12 cellular contexts compared by ENCODE assay signal in genomic region chr17:82214012-82214628, GRCh38. TPM values are rescaled to one million over a fixed set of nuclear protein-coding genes. Genes with fewer than 3 reads are reported as not detected.
A peak's percentile ranks its signal among the peaks of the same experiment; 100 is the strongest.
DNase-seq lines count a peak whose midpoint lies in the region; ATAC-seq, FAIRE-seq and TF ChIP-seq lines count a peak whose summit lies in the region.
"Had no signal": no experiment of that assay in that cellular context is flagged by ENCODE, and none has a peak within 500 bp of the region (broad histone marks: within the 10 kb centered on the region; RNA-seq: fewer than 3 reads in every experiment).

No MANE protein-coding gene starts in this region.

- H3K27ac Mint-ChIP-seq in stimulated activated naive CD8-positive, alpha-beta T cell treated with anti-CD3 and anti-CD28 coated beads, Interleukin-15, Interleukin-2, amounts not matched to agents 100 ng/mL and 50 ng/mL, for 24 hours, result no peak overlapping the region
- H3K27ac Mint-ChIP-seq in T-helper 17 cell, result peak overlapping the region; percentile 83

- no peaks in the 10 kb centered on the region for H3K36me3 Mint-ChIP-seq in stimulated activated naive CD8-positive, alpha-beta T cell treated with anti-CD3 and anti-CD28 coated beads, Interleukin-15, Interleukin-2, amounts not matched to agents 100 ng/mL and 50 ng/mL, for 24 hours (ENCODE audit: low read depth)
- H3K36me3 Mint-ChIP-seq in T-helper 17 cell (ENCODE audit: low read depth), result no peaks in the 10 kb centered on the region

- H3K9ac ChIP-seq in HepG2 (ENCODE audit: insufficient read depth, low read depth, low read length), result no peak overlapping the region

- POLR2A ChIA-PET in HepG2 (lab: Yijun Ruan, JAX), result interaction anchor here (0.9 to 11.8 kb wide), 5 partner anchors 8 to 79 kb away, joined by 3 to 117 read pairs (median 29); partner anchors contain the start of gene SLC16A3

- in situ Hi-C loops in HepG2 (cut with HindIII; ENCODE audit: extremely low pct_ligation_motif_present, low pct_unique_long_range_greater_than_20kb) (no loop called here), gastrocnemius medialis (cut with MboI; ENCODE audit: low sequenced_read_pairs in 4 of 4) (no loop called here)

- H4K20me1 ChIP-seq in HepG2 (ENCODE audit: insufficient read depth, low read length) (no peaks in the 10 kb centered on the region), hepatocyte (ENCODE audit: insufficient read depth, poor library complexity, severe bottlenecking) (no peaks in the 10 kb centered on the region)

- H2AFZ ChIP-seq in HepG2 (ENCODE audit: low read length), result no peak overlapping the region
- no peak overlapping the region for H2AFZ ChIP-seq in hepatocyte

- H3K27me3 ChIP-seq in HepG2 (ENCODE audit: control insufficient read depth in 1 of 2, insufficient read depth in 2 of 2, low read length in 2 of 2), result no peaks in the 10 kb centered on the region
- H3K27me3 ChIP-seq in gastrocnemius medialis, result no peaks in the 10 kb centered on the region
- no peaks in the 10 kb centered on the region for H3K27me3 ChIP-seq in hepatocyte
- H3K27me3 ChIP-seq: dorsolateral prefrontal cortex, pancreas had no signal

- H3K79me2 ChIP-seq in HepG2 (ENCODE audit: insufficient read depth, low read length) (peaks cover 6% of the 10 kb centered on the region), hepatocyte (peaks cover 9% of the 10 kb centered on the region)

- intact Hi-C loops in HepG2 (cut with micrococcal nuclease; ENCODE audit: unreplicated experiment), result no loop called here
- intact Hi-C loops in gastrocnemius medialis (cut with DNase I; ENCODE audit: low total_unique reads), result no loop called here

- whole genome bisulfite sequencing in HepG2 (ENCODE audit: low lambda C conversion rate), result 73% methylated on average over 5 of the region's 11 CpGs
- WGBS in hepatocyte (ENCODE audit: low lambda C conversion rate, missing lambda C conversion rate), result 95% methylated on average over 11 of the region's 11 CpGs

- TF ChIP-seq CTCF in HepG2 (CRISPR knock-in tag; IDR thresholded peaks at IDR 0.05) (no peak), gastrocnemius medialis (IDR thresholded peaks at IDR 0.05 in 4 of 5, conservative IDR thresholded peaks at IDR 0.05 in 1 of 5) (no peak), hepatocyte (IDR thresholded peaks at IDR 0.05; ENCODE audit: poor library complexity) (no peak)

- no peak for ATAC-seq in stimulated activated naive CD8-positive, alpha-beta T cell treated with anti-CD3 and anti-CD28 coated beads, Interleukin-15, Interleukin-2, amounts not matched to agents 100 U/mL and 50 U/mL, for 24 hours
- ATAC-seq in T-helper 17 cell (no peak), HepG2 (no peak), HG03521 (IDR thresholded peaks at IDR 0.05; ENCODE audit: unreplicated experiment) (no peak), gastrocnemius medialis (no peak)
- ATAC-seq: left colon had no signal

- no TSS peak for BruUV-seq in HepG2 (replicated peaks; lab: Mats Ljungman, UMichigan)

- H3K9me3 ChIP-seq in T-helper 17 cell (ENCODE audit: control insufficient read depth, low read length, poor library complexity, severe bottlenecking), result no peaks in the 10 kb centered on the region
- no peaks in the 10 kb centered on the region for H3K9me3 ChIP-seq in HepG2 (ENCODE audit: low read length)
- no peaks in the 10 kb centered on the region for H3K9me3 ChIP-seq in gastrocnemius medialis
- H3K9me3 ChIP-seq in hepatocyte (ENCODE audit: low read depth), result no peaks in the 10 kb centered on the region
- H3K9me3 ChIP-seq: pancreas had no signal

- H3K4me1 ChIP-seq in HepG2 (ENCODE audit: insufficient read depth, low read length), result peaks cover 70% of the 10 kb centered on the region
- H3K4me1 ChIP-seq in gastrocnemius medialis, result peaks cover 19 to 21% of the 10 kb centered on the region in 2 donors
- H3K4me1 ChIP-seq in hepatocyte (ENCODE audit: insufficient read depth), result peaks cover 7% of the 10 kb centered on the region

- FAIRE-seq in HepG2 (lab: Jason Lieb, UNC), result no peak
- FAIRE-seq: frontal cortex, pancreas had no signal

- no peaks in the 10 kb centered on the region for H3K9me2 ChIP-seq in hepatocyte (replicated peaks; ENCODE audit: insufficient read depth)

- no peak for DNase-seq in stimulated activated naive CD8-positive, alpha-beta T cell treated with anti-CD3 and anti-CD28 coated beads, Interleukin-15, Interleukin-2, amounts not matched to agents 100 U/mL and 50 U/mL, for 24 hours
- DNase-seq in T-helper 17 cell (no peak), HepG2 (ENCODE audit: low spot score) (no peak), inferior parietal cortex (ENCODE audit: extremely low spot score) (no peak), gastrocnemius medialis (no peak), hepatocyte (ENCODE audit: low spot score) (no peak)

- no peaks in the 10 kb centered on the region for H3K27me3 Mint-ChIP-seq in stimulated activated naive CD8-positive, alpha-beta T cell treated with anti-CD3 and anti-CD28 coated beads, Interleukin-15, Interleukin-2, amounts not matched to agents 100 ng/mL and 50 ng/mL, for 24 hours
- no peaks in the 10 kb centered on the region for H3K27me3 Mint-ChIP-seq in T-helper 17 cell

- no peaks in the 10 kb centered on the region for H3K9me3 Mint-ChIP-seq in stimulated activated naive CD8-positive, alpha-beta T cell treated with anti-CD3 and anti-CD28 coated beads, Interleukin-15, Interleukin-2, amounts not matched to agents 100 ng/mL and 50 ng/mL, for 24 hours

- no peak for TF ChIP-seq RAD21 in HepG2 (CRISPR knock-in tag; IDR thresholded peaks at IDR 0.05)

- TF ChIP-seq EP300 in HepG2 (IDR thresholded peaks at IDR 0.05; ENCODE audit: low read depth in 2 of 2, low read length in 2 of 2) (no peak), HepG2 (CRISPR knock-in tag; IDR thresholded peaks at IDR 0.05; ENCODE audit: borderline replicate concordance) (no peak)

- H3K36me3 ChIP-seq in HepG2 (replicated peaks in 1 of 2; ENCODE audit: control insufficient read depth in 1 of 2, insufficient read depth in 2 of 2, low read length in 2 of 2), result no peaks in the 10 kb centered on the region
- H3K36me3 ChIP-seq in gastrocnemius medialis, result no peaks in the 10 kb centered on the region
- H3K36me3 ChIP-seq in hepatocyte (replicated peaks; ENCODE audit: insufficient read depth, low read depth), result no peaks in the 10 kb centered on the region
- H3K36me3 ChIP-seq: pancreas had no signal

- H3K4me3 ChIP-seq in HepG2 (replicated peaks in 1 of 3; ENCODE audit: insufficient read depth in 1 of 3, low read depth in 2 of 3, low read length in 3 of 3) (peak overlapping the region in 1 of 3 experiments; percentile 35; a peak in 2 of 6 replicates), gastrocnemius medialis (no peak overlapping the region), hepatocyte (no peak overlapping the region)

- peaks cover 47% of the 10 kb centered on the region for H3K4me1 Mint-ChIP-seq in stimulated activated naive CD8-positive, alpha-beta T cell treated with anti-CD3 and anti-CD28 coated beads, Interleukin-15, Interleukin-2, amounts not matched to agents 100 ng/mL and 50 ng/mL, for 24 hours (ENCODE audit: low read depth)
- peaks cover 18% of the 10 kb centered on the region for H3K4me1 Mint-ChIP-seq in T-helper 17 cell

- H3K4me3 Mint-ChIP-seq in stimulated activated naive CD8-positive, alpha-beta T cell treated with anti-CD3 and anti-CD28 coated beads, Interleukin-15, Interleukin-2, amounts not matched to agents 100 ng/mL and 50 ng/mL, for 24 hours, result peak overlapping the region; percentile 81
- peak overlapping the region; percentile 89 for H3K4me3 Mint-ChIP-seq in T-helper 17 cell

- CTCF ChIA-PET in HepG2 (lab: Yijun Ruan, JAX; ENCODE audit: low intra/inter-chr PET ratio, low total read pairs), result no interaction called here

- TF ChIP-seq POLR2A in HepG2 (IDR thresholded peaks at IDR 0.05; ENCODE audit: insufficient read depth in 1 of 2, low read depth in 2 of 2, low read length in 2 of 2), result 0 out of 4 replicates have a peak, but pooled peaks of 1 of the 2 experiments have one; percentile 31
- TF ChIP-seq POLR2A in gastrocnemius medialis (IDR thresholded peaks at IDR 0.05), result no peak

- H3K4me2 ChIP-seq in HepG2 (ENCODE audit: low read depth, low read length), result peak overlapping the region; percentile 48
- no peak overlapping the region for H3K4me2 ChIP-seq in hepatocyte

- H3K27ac ChIP-seq in HepG2 (ENCODE audit: extremely low read length, insufficient read depth, low read length) (no peak overlapping the region), gastrocnemius medialis (no peak overlapping the region), hepatocyte (no peak overlapping the region)

RNA-seq across cellular contexts. Expression of gene CCDC57, which starts 1.5 kb away (rescaled TPM):
- total RNA-seq in T-helper 17 cell (10 to 100 TPM; 79.1 to 89.0 TPM), HepG2 (2016; rRNA removed; fragmentation: Illumina TruSeq; extraction: Trizol) (54.8 and 59.9 TPM in 2 replicates), gastrocnemius medialis (10 to 100 TPM in 1 of 4 donors, 1 to 10 TPM in 3; 3.7 to 11.3 (median 5.1) TPM), hepatocyte (10.0 and 15.7 TPM in 2 replicates)
- 85.1 and 122 TPM in 2 replicates for total RNA-seq in HepG2 (2016; cell fraction: cytosol; rRNA removed; fragmentation: Illumina TruSeq; extraction: Trizol; ENCODE audit: low read depth)
- total RNA-seq in HepG2 (2016; cell fraction: insoluble cytoplasmic fraction; rRNA removed; fragmentation: Illumina TruSeq; extraction: Trizol), result 54.5 and 62.8 TPM in 2 replicates
- total RNA-seq in HepG2 (2016; cell fraction: membrane; rRNA removed; fragmentation: Illumina TruSeq; extraction: Trizol), result 78.3 and 105 TPM in 2 replicates
- 40.6 and 45.1 TPM in 2 replicates for total RNA-seq in HepG2 (2016; cell fraction: nucleus; rRNA removed; fragmentation: Illumina TruSeq; extraction: Trizol)
- polyA plus RNA-seq in HepG2 (2011; rRNA removed) (59.3 and 69.8 TPM in 2 replicates), hepatocyte (29.8 and 49.5 TPM in 2 replicates)
- polyA plus RNA-seq in HepG2 (2011; cell fraction: cytosol; rRNA removed), result 59.9 and 140 TPM in 2 replicates
- 103 and 130 TPM in 2 replicates for polyA plus RNA-seq in HepG2 (2011; cell fraction: nucleus; rRNA removed)
- polyA plus RNA-seq in HepG2 (2012), result 48.8 and 63.7 TPM in 2 replicates
- polyA plus RNA-seq in HepG2 (2016; cell fraction: cytosol; fragmentation: Illumina TruSeq; extraction: Trizol; ENCODE audit: low read depth), result 113 and 149 TPM in 2 replicates
- polyA plus RNA-seq in HepG2 (2016; cell fraction: insoluble cytoplasmic fraction; fragmentation: Illumina TruSeq; extraction: Trizol; ENCODE audit: low read depth), result 62.5 and 66.4 TPM in 2 replicates
- 95.1 and 110 TPM in 2 replicates for polyA plus RNA-seq in HepG2 (2016; cell fraction: membrane; fragmentation: Illumina TruSeq; extraction: Trizol; ENCODE audit: low read depth)
- 121 and 124 TPM in 2 replicates for polyA plus RNA-seq in HepG2 (2016; cell fraction: nucleus; fragmentation: Illumina TruSeq; extraction: Trizol; ENCODE audit: insufficient read depth, low read depth)
- polyA minus RNA-seq in HepG2 (2011; rRNA and poly(A)+ RNA removed; ENCODE audit: low replicate concordance), result 23.1 and 32.6 TPM in 2 replicates
- polyA minus RNA-seq in HepG2 (2011; cell fraction: cytosol; rRNA and poly(A)+ RNA removed), result 18.1 and 19.8 TPM in 2 replicates
- polyA minus RNA-seq in HepG2 (2011; cell fraction: nucleus; rRNA and poly(A)+ RNA removed), result 27.6 and 37.2 TPM in 2 replicates

RNA-seq across cellular contexts. Expression of gene SLC16A3, which starts 14.7 kb away (rescaled TPM):
- total RNA-seq in T-helper 17 cell, result 10 to 100 TPM; 47.2 to 56.2 TPM
- 99.9 and 242 TPM in 2 replicates for total RNA-seq in HepG2 (2016; rRNA removed; fragmentation: Illumina TruSeq; extraction: Trizol)
- total RNA-seq in HepG2 (2016; cell fraction: cytosol; rRNA removed; fragmentation: Illumina TruSeq; extraction: Trizol; ENCODE audit: low read depth), result 51.0 and 61.4 TPM in 2 replicates
- 83.6 and 248 TPM in 2 replicates for total RNA-seq in HepG2 (2016; cell fraction: insoluble cytoplasmic fraction; rRNA removed; fragmentation: Illumina TruSeq; extraction: Trizol)
- total RNA-seq in HepG2 (2016; cell fraction: membrane; rRNA removed; fragmentation: Illumina TruSeq; extraction: Trizol), result 88.3 and 97.4 TPM in 2 replicates
- 164 and 200 TPM in 2 replicates for total RNA-seq in HepG2 (2016; cell fraction: nucleus; rRNA removed; fragmentation: Illumina TruSeq; extraction: Trizol)
- polyA plus RNA-seq in HepG2 (2011; rRNA removed), result 349 and 598 TPM in 2 replicates
- polyA plus RNA-seq in HepG2 (2011; cell fraction: cytosol; rRNA removed), result 384 and 554 TPM in 2 replicates
- polyA plus RNA-seq in HepG2 (2011; cell fraction: nucleus; rRNA removed), result 293 and 327 TPM in 2 replicates
- 348 and 404 TPM in 2 replicates for polyA plus RNA-seq in HepG2 (2012)
- 38.7 and 40.7 TPM in 2 replicates for polyA plus RNA-seq in HepG2 (2016; cell fraction: cytosol; fragmentation: Illumina TruSeq; extraction: Trizol; ENCODE audit: low read depth)
- polyA plus RNA-seq in HepG2 (2016; cell fraction: insoluble cytoplasmic fraction; fragmentation: Illumina TruSeq; extraction: Trizol; ENCODE audit: low read depth), result 95.9 and 111 TPM in 2 replicates
- polyA plus RNA-seq in HepG2 (2016; cell fraction: membrane; fragmentation: Illumina TruSeq; extraction: Trizol; ENCODE audit: low read depth), result 61.0 and 65.9 TPM in 2 replicates
- polyA plus RNA-seq in HepG2 (2016; cell fraction: nucleus; fragmentation: Illumina TruSeq; extraction: Trizol; ENCODE audit: insufficient read depth, low read depth), result 334 and 368 TPM in 2 replicates
- 181 and 1,731 TPM in 2 replicates for polyA minus RNA-seq in HepG2 (2011; rRNA and poly(A)+ RNA removed; ENCODE audit: low replicate concordance)
- 365 and 408 TPM in 2 replicates for polyA minus RNA-seq in HepG2 (2011; cell fraction: cytosol; rRNA and poly(A)+ RNA removed)
- polyA minus RNA-seq in HepG2 (2011; cell fraction: nucleus; rRNA and poly(A)+ RNA removed), result 137 and 145 TPM in 2 replicates
- total RNA-seq in gastrocnemius medialis, result 100 to 1,000 TPM in 2 of 4 donors, 10 to 100 TPM in 2; 46.0 to 173 (median 126) TPM
- total RNA-seq in hepatocyte, result 240 and 290 TPM in 2 replicates
- 114 and 125 TPM in 2 replicates for polyA plus RNA-seq in hepatocyte

RNA-seq across cellular contexts. Expression of gene CSNK1D, which starts 59.4 kb away (rescaled TPM):
- 100 to 1,000 TPM; 218 to 273 TPM for total RNA-seq in T-helper 17 cell
- 28.4 and 31.5 TPM in 2 replicates for total RNA-seq in HepG2 (2016; rRNA removed; fragmentation: Illumina TruSeq; extraction: Trizol)
- 19.2 and 20.4 TPM in 2 replicates for total RNA-seq in HepG2 (2016; cell fraction: cytosol; rRNA removed; fragmentation: Illumina TruSeq; extraction: Trizol; ENCODE audit: low read depth)
- 23.0 and 34.1 TPM in 2 replicates for total RNA-seq in HepG2 (2016; cell fraction: insoluble cytoplasmic fraction; rRNA removed; fragmentation: Illumina TruSeq; extraction: Trizol)
- total RNA-seq in HepG2 (2016; cell fraction: membrane; rRNA removed; fragmentation: Illumina TruSeq; extraction: Trizol), result 24.3 and 26.6 TPM in 2 replicates
- total RNA-seq in HepG2 (2016; cell fraction: nucleus; rRNA removed; fragmentation: Illumina TruSeq; extraction: Trizol), result 42.8 and 45.6 TPM in 2 replicates
- 128 and 148 TPM in 2 replicates for polyA plus RNA-seq in HepG2 (2011; rRNA removed)
- polyA plus RNA-seq in HepG2 (2011; cell fraction: cytosol; rRNA removed), result 81.5 and 90.2 TPM in 2 replicates
- polyA plus RNA-seq in HepG2 (2011; cell fraction: nucleus; rRNA removed), result 1,010 and 1,066 TPM in 2 replicates
- polyA plus RNA-seq in HepG2 (2012), result 164 and 234 TPM in 2 replicates
- 19.6 and 21.8 TPM in 2 replicates for polyA plus RNA-seq in HepG2 (2016; cell fraction: cytosol; fragmentation: Illumina TruSeq; extraction: Trizol; ENCODE audit: low read depth)
- 71.8 and 89.7 TPM in 2 replicates for polyA plus RNA-seq in HepG2 (2016; cell fraction: insoluble cytoplasmic fraction; fragmentation: Illumina TruSeq; extraction: Trizol; ENCODE audit: low read depth)
- polyA plus RNA-seq in HepG2 (2016; cell fraction: membrane; fragmentation: Illumina TruSeq; extraction: Trizol; ENCODE audit: low read depth), result 40.8 and 42.7 TPM in 2 replicates
- polyA plus RNA-seq in HepG2 (2016; cell fraction: nucleus; fragmentation: Illumina TruSeq; extraction: Trizol; ENCODE audit: insufficient read depth, low read depth), result 316 and 342 TPM in 2 replicates
- polyA minus RNA-seq in HepG2 (2011; rRNA and poly(A)+ RNA removed; ENCODE audit: low replicate concordance), result 78.0 and 103 TPM in 2 replicates
- 51.7 and 60.9 TPM in 2 replicates for polyA minus RNA-seq in HepG2 (2011; cell fraction: cytosol; rRNA and poly(A)+ RNA removed)
- 117 and 118 TPM in 2 replicates for polyA minus RNA-seq in HepG2 (2011; cell fraction: nucleus; rRNA and poly(A)+ RNA removed)
- total RNA-seq in gastrocnemius medialis, result 10 to 100 TPM; 34.0 to 55.2 (median 47.3) TPM
- 55.7 and 72.5 TPM in 2 replicates for total RNA-seq in hepatocyte
- 152 and 193 TPM in 2 replicates for polyA plus RNA-seq in hepatocyte
